Comparison of ENCODE assay signal across 13 cellular contexts in genomic region chrX:49175435-49175834, GRCh38. TPM values are rescaled to one million over a fixed set of nuclear protein-coding genes. Genes with fewer than 3 reads are reported as not detected.
DNase-seq lines count a peak whose midpoint lies in the region; ATAC-seq, FAIRE-seq and TF ChIP-seq lines count a peak whose summit lies in the region.
"Had no signal": no experiment of that assay in that cellular context is flagged by ENCODE, and none has a peak within 500 bp of the region (broad histone marks: within the 10 kb centered on the region; RNA-seq: fewer than 3 reads in every experiment).

No MANE protein-coding gene starts in this region.

- in situ Hi-C loops in ACHN (cut with HindIII; ENCODE audit: low pct_ligation_motif_present, low pct_unique_long_range_greater_than_20kb, low sequenced_read_pairs), result no loop called here

- TF ChIP-seq POLR2A in NB4 (IDR thresholded peaks at IDR 0.05; ENCODE audit: extremely low read depth, insufficient read length), result no peak

- no peak overlapping the region for H2AFZ ChIP-seq in osteoblast (ENCODE audit: low read length)

- peaks cover 5% of the 10 kb centered on the region for H3K4me1 ChIP-seq in osteoblast (ENCODE audit: insufficient read depth, low read length)
- H3K4me1 ChIP-seq in left lung, result peaks cover 0 to 31% of the 10 kb centered on the region in 2 donors

- TF ChIP-seq CTCF in CD14-positive monocyte (IDR thresholded peaks at IDR 0.05), result no peak
- no peak for TF ChIP-seq CTCF in NB4 (IDR thresholded peaks at IDR 0.05; ENCODE audit: low read depth, low read length)
- TF ChIP-seq CTCF in bronchial epithelial cell (IDR thresholded peaks at IDR 0.05; ENCODE audit: insufficient read depth, low read length, severe bottlenecking), result no peak
- no peak for TF ChIP-seq CTCF in osteoblast (IDR thresholded peaks at IDR 0.05; ENCODE audit: extremely low read depth, low read depth, low read length)
- no peak for TF ChIP-seq CTCF in left lung (IDR thresholded peaks at IDR 0.05)

- FAIRE-seq in bronchial epithelial cell (lab: Jason Lieb, UNC), result no peak

- intact Hi-C loops in CD14-positive monocyte (cut with micrococcal nuclease), result no loop called here
- intact Hi-C loops in left lung (cut with DNase I), result no loop called here

- DNase-seq in CD14-positive monocyte (ENCODE audit: low spot score) (no peak), NB4 (ENCODE audit: low read depth) (peak; percentile 80), bronchial epithelial cell (ENCODE audit: low read depth) (peak; percentile 13), osteoblast (ENCODE audit: insufficient read length, low spot score, missing footprints) (peak; percentile 63), ACHN (no peak), left lung (no peak)
- DNase-seq in T-helper 2 cell treated with Interferon-gamma antibody and Interleukin-4, amounts not matched to agents 5 μg/mL and 100 μg/mL, for 36 hours (ENCODE audit: low spot score), result no peak
- DNase-seq: DMS 273 treated with DMSO at 0.1 percent for 48 hours, H9, NCI-H1417, NCI-H2029, NCI-H510A had no signal

- H3K9me3 Mint-ChIP-seq in CD14-positive monocyte, result peaks cover 0 to 30% (median 15%) of the 10 kb centered on the region in 7 donors
- no peaks in the 10 kb centered on the region for H3K9me3 Mint-ChIP-seq in T-helper 2 cell treated with Interferon-gamma antibody and Interleukin-4, amounts not matched to agents 5 μg/mL and 100 μg/mL, for 36 hours

- H3K27me3 Mint-ChIP-seq in CD14-positive monocyte (ENCODE audit: low read depth in 3 of 3), result peaks cover 0 to 10% (median 0%) of the 10 kb centered on the region in 3 donors
- no peaks in the 10 kb centered on the region for H3K27me3 Mint-ChIP-seq in T-helper 2 cell treated with Interferon-gamma antibody and Interleukin-4, amounts not matched to agents 5 μg/mL and 100 μg/mL, for 36 hours (ENCODE audit: low read depth)

- peaks cover 20% of the 10 kb centered on the region for H3K36me3 ChIP-seq in bronchial epithelial cell (ENCODE audit: control insufficient read depth, insufficient read depth, low read length)
- H3K36me3 ChIP-seq in osteoblast (ENCODE audit: insufficient read depth, low read length), result no peaks in the 10 kb centered on the region
- peaks cover 0 to 66% of the 10 kb centered on the region in 2 donors for H3K36me3 ChIP-seq in left lung

- no peak overlapping the region for H3K4me2 ChIP-seq in osteoblast (ENCODE audit: insufficient read depth, low read length)

- H4K20me1 ChIP-seq in osteoblast (ENCODE audit: insufficient read depth, low read length), result peaks cover 5% of the 10 kb centered on the region

- H3K4me3 ChIP-seq in NB4 (ENCODE audit: low read depth, low read length), result no peak overlapping the region
- no peak overlapping the region for H3K4me3 ChIP-seq in bronchial epithelial cell (ENCODE audit: low read depth, low read length)
- H3K4me3 ChIP-seq in osteoblast (ENCODE audit: insufficient read depth, low read length), result no peak overlapping the region
- H3K4me3 ChIP-seq in left lung, result no peak overlapping the region
- H3K4me3 ChIP-seq: BLaER1 treated with 17β-estradiol and CSF1 and Interleukin-3, amounts not matched to agents 10 nM and 100 nM had no signal

- H3K27ac ChIP-seq in osteoblast (ENCODE audit: low read depth, low read length) (no peak overlapping the region), left lung (no peak overlapping the region)
- H3K27ac ChIP-seq: BLaER1 treated with 17β-estradiol and CSF1 and Interleukin-3, amounts not matched to agents 10 nM and 100 nM had no signal

- H3K9me3 ChIP-seq in osteoblast (ENCODE audit: low read depth, low read length), result no peaks in the 10 kb centered on the region
- no peaks in the 10 kb centered on the region for H3K9me3 ChIP-seq in left lung

- H3K4me1 Mint-ChIP-seq in CD14-positive monocyte, result peaks cover 48% of the 10 kb centered on the region
- peaks cover 20% of the 10 kb centered on the region for H3K4me1 Mint-ChIP-seq in T-helper 2 cell treated with Interferon-gamma antibody and Interleukin-4, amounts not matched to agents 5 μg/mL and 100 μg/mL, for 36 hours (ENCODE audit: low read depth)

- no peak overlapping the region for H3K4me3 Mint-ChIP-seq in CD14-positive monocyte
- H3K4me3 Mint-ChIP-seq in T-helper 2 cell treated with Interferon-gamma antibody and Interleukin-4, amounts not matched to agents 5 μg/mL and 100 μg/mL, for 36 hours, result no peak overlapping the region
- H3K4me3 Mint-ChIP-seq: H9 had no signal

- H3K27me3 ChIP-seq in bronchial epithelial cell (ENCODE audit: control insufficient read depth, insufficient read depth, low read length) (no peaks in the 10 kb centered on the region), osteoblast (ENCODE audit: insufficient read depth, low read length) (no peaks in the 10 kb centered on the region), left lung (no peaks in the 10 kb centered on the region)

- H3K79me2 ChIP-seq in osteoblast (ENCODE audit: insufficient read depth, low read length), result peaks cover 8% of the 10 kb centered on the region

- peak overlapping the region; percentile 43 to 97 (median 83) for H3K27ac Mint-ChIP-seq in CD14-positive monocyte
- H3K27ac Mint-ChIP-seq in T-helper 2 cell treated with Interferon-gamma antibody and Interleukin-4, amounts not matched to agents 5 μg/mL and 100 μg/mL, for 36 hours, result no peak overlapping the region
- H3K27ac Mint-ChIP-seq: H9 had no signal

- no peak for ATAC-seq in left lung

- H3K36me3 Mint-ChIP-seq in CD14-positive monocyte, result peaks cover 39 to 54% of the 10 kb centered on the region in 2 donors
- peaks cover 40% of the 10 kb centered on the region for H3K36me3 Mint-ChIP-seq in T-helper 2 cell treated with Interferon-gamma antibody and Interleukin-4, amounts not matched to agents 5 μg/mL and 100 μg/mL, for 36 hours (ENCODE audit: low read depth)

RNA-seq across cellular contexts. Expression of gene PLP2, which starts 3.7 kb away (rescaled TPM):
- 100 to 1,000 TPM; 280 to 374 TPM for polyA plus RNA-seq in CD14-positive monocyte
- total RNA-seq in bronchial epithelial cell (16.8 and 20.4 TPM in 2 replicates), osteoblast (19.7 and 21.0 TPM in 2 replicates), left lung (100 to 1,000 TPM in 1 of 2 donors, 10 to 100 TPM in 1; 79.8 to 241 TPM)

RNA-seq across cellular contexts. Expression of gene PRICKLE3, which starts 10.7 kb away (rescaled TPM):
- polyA plus RNA-seq in CD14-positive monocyte, result 1 to 10 TPM; 4.4 to 5.4 TPM
- total RNA-seq in bronchial epithelial cell (12.1 and 13.4 TPM in 2 replicates), osteoblast (6.9 and 7.7 TPM in 2 replicates), left lung (10 to 100 TPM; 14.0 to 17.6 TPM)

RNA-seq across cellular contexts. Expression of gene MAGIX, which starts 12.9 kb away (rescaled TPM):
- 1 to 10 TPM; 1.1 to 2.0 TPM for polyA plus RNA-seq in CD14-positive monocyte
- 3.7 and 4.6 TPM in 2 replicates for total RNA-seq in bronchial epithelial cell
- total RNA-seq in osteoblast, result 1.2 and 1.8 TPM in 2 replicates
- 1 to 10 TPM; 5.6 to 9.4 TPM for total RNA-seq in left lung

RNA-seq across cellular contexts. Expression of gene SYP, which starts 24.6 kb away (rescaled TPM):
- under 1 TPM; 0.27 to 0.68 TPM for polyA plus RNA-seq in CD14-positive monocyte
- total RNA-seq in bronchial epithelial cell (under 0.01 TPM in 2 replicates), osteoblast (0.29 and 0.36 TPM in 2 replicates), left lung (1 to 10 TPM; 2.1 to 3.0 TPM)

RNA-seq across cellular contexts. Expression of gene GPKOW, which starts 51.9 kb away (rescaled TPM):
- polyA plus RNA-seq in CD14-positive monocyte, result 10 to 100 TPM; 18.1 to 23.1 TPM
- total RNA-seq in bronchial epithelial cell (22.6 and 31.4 TPM in 2 replicates), osteoblast (12.4 and 14.1 TPM in 2 replicates), left lung (10 to 100 TPM; 15.5 to 15.7 TPM)

Comparison
In these comparisons a context has a peak if more than half of its experiments do, and no peak if none do; other contexts are left out.
1. DNase-seq: peak in NB4 (single experiment), bronchial epithelial cell (single experiment) and osteoblast (single experiment); none in CD14-positive monocyte (single experiment), T-helper 2 cell treated with Interferon-gamma antibody and Interleukin-4, amounts not matched to agents 5 μg/mL and 100 μg/mL, for 36 hours (single experiment), ACHN (single experiment) and left lung (0 of 2).